ENCODE assay signal across 23 cellular contexts in genomic region chr3:17823816-17824215, GRCh38.
"Had no signal": no experiment of that assay in that cellular context is flagged by ENCODE, and none has a peak within 500 bp of the region (broad histone marks: within the 10 kb centered on the region; RNA-seq: fewer than 3 reads in every experiment).

No MANE protein-coding gene starts in this region.

- DNase-seq: activated CD4-positive, alpha-beta T cell treated with anti-CD3 and anti-CD28 coated beads for 48 hours; activated CD4-positive, alpha-beta T cell treated with anti-CD3 and anti-CD28 coated beads, Interleukin-2, amount 50 U/mL, for 1 hour; activated CD4-positive, alpha-beta T cell treated with anti-CD3 and anti-CD28 coated beads, Interleukin-2, amount 50 U/mL, for 48 hours; activated CD8-positive, alpha-beta memory T cell treated with anti-CD3 and anti-CD28 coated beads for 24 hours; activated CD8-positive, alpha-beta T cell treated with anti-CD3 and anti-CD28 coated beads for 36 hours; activated effector memory CD4-positive, alpha-beta T cell treated with Interleukin-2 at 50 U/mL for 16 hours; activated gamma-delta T cell treated with Interleukin-2 at 50 U/mL for 16 hours; activated naive CD4-positive, alpha-beta T cell treated with anti-CD3 and anti-CD28 coated beads, Interleukin-2, amount 50 U/mL, for 16 hours; activated naive CD4-positive, alpha-beta T cell treated with Interleukin-2 at 50 U/mL for 16 hours; activated T-cell treated with anti-CD3 and anti-CD28 coated beads, Interleukin-2, amount 50 U/mL, for 4 hours; amniotic stem cell; anterior cingulate cortex; dorsolateral prefrontal cortex; effector memory CD4-positive, alpha-beta T cell; endodermal cell; foreskin keratinocyte; gastrocnemius medialis; glutamatergic neuron; heart left ventricle; T-helper 2 cell had no signal

- H3K27ac ChIP-seq: breast epithelium, cardiac muscle cell, coronary artery, dorsolateral prefrontal cortex, foreskin keratinocyte, gastrocnemius medialis, heart left ventricle had no signal

- H3K9me3 ChIP-seq: breast epithelium, gastrocnemius medialis, heart left ventricle had no signal

- H3K4me3 ChIP-seq: breast epithelium, cardiac muscle cell, coronary artery, dorsolateral prefrontal cortex, gastrocnemius medialis, heart left ventricle had no signal

- H3K27me3 ChIP-seq: breast epithelium, cardiac muscle cell, foreskin keratinocyte, gastrocnemius medialis, heart left ventricle had no signal

- H3K36me3 ChIP-seq: breast epithelium, cardiac muscle cell, gastrocnemius medialis, heart left ventricle had no signal

- H3K4me1 ChIP-seq: breast epithelium, foreskin keratinocyte, gastrocnemius medialis, heart left ventricle had no signal
